In genomic region chr2:108491848-108492247, GRCh38 we compare ENCODE assay signal across 2 cellular contexts.
TF ChIP-seq lines count a peak whose summit lies in the region.

No MANE protein-coding gene starts in this region.

TF ChIP-seq in SK-N-SH, 30 proteins besides CTCF, POLR2A, EP300 and RAD21 (continued from another document):
- TF ChIP-seq, protein P1, sequence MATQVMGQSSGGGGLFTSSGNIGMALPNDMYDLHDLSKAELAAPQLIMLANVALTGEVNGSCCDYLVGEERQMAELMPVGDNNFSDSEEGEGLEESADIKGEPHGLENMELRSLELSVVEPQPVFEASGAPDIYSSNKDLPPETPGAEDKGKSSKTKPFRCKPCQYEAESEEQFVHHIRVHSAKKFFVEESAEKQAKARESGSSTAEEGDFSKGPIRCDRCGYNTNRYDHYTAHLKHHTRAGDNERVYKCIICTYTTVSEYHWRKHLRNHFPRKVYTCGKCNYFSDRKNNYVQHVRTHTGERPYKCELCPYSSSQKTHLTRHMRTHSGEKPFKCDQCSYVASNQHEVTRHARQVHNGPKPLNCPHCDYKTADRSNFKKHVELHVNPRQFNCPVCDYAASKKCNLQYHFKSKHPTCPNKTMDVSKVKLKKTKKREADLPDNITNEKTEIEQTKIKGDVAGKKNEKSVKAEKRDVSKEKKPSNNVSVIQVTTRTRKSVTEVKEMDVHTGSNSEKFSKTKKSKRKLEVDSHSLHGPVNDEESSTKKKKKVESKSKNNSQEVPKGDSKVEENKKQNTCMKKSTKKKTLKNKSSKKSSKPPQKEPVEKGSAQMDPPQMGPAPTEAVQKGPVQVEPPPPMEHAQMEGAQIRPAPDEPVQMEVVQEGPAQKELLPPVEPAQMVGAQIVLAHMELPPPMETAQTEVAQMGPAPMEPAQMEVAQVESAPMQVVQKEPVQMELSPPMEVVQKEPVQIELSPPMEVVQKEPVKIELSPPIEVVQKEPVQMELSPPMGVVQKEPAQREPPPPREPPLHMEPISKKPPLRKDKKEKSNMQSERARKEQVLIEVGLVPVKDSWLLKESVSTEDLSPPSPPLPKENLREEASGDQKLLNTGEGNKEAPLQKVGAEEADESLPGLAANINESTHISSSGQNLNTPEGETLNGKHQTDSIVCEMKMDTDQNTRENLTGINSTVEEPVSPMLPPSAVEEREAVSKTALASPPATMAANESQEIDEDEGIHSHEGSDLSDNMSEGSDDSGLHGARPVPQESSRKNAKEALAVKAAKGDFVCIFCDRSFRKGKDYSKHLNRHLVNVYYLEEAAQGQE (IDR thresholded peaks at IDR 0.05; ENCODE audit: low read depth, low read length) = no peak
- no peak for TF ChIP-seq FOSL2 (IDR thresholded peaks at IDR 0.05; ENCODE audit: borderline replicate concordance, low read depth)
TF ChIP-seq in SK-N-SH: peak in this region for 0.

TF ChIP-seq in SK-N-SH treated with all-trans-retinoic acid at 6 μM for 48 hours, 23 proteins besides CTCF, POLR2A, EP300 and RAD21 (continued from another document):
- TF ChIP-seq ZNF8 (CRISPR knock-in tag; IDR thresholded peaks at IDR 0.05) (no peak), BACH2 (CRISPR knock-in tag; IDR thresholded peaks at IDR 0.05; ENCODE audit: borderline replicate concordance) (no peak), PATZ1 (CRISPR knock-in tag; IDR thresholded peaks at IDR 0.05; ENCODE audit: borderline replicate concordance) (no peak), ARNTL (CRISPR knock-in tag; IDR thresholded peaks at IDR 0.05; ENCODE audit: borderline replicate concordance, low read depth) (no peak), ZNF565 (CRISPR knock-in tag; conservative IDR thresholded peaks at IDR 0.05; ENCODE audit: low read depth) (no peak), ZFP30 (CRISPR knock-in tag; IDR thresholded peaks at IDR 0.05) (no peak)
- TF ChIP-seq, protein P2, sequence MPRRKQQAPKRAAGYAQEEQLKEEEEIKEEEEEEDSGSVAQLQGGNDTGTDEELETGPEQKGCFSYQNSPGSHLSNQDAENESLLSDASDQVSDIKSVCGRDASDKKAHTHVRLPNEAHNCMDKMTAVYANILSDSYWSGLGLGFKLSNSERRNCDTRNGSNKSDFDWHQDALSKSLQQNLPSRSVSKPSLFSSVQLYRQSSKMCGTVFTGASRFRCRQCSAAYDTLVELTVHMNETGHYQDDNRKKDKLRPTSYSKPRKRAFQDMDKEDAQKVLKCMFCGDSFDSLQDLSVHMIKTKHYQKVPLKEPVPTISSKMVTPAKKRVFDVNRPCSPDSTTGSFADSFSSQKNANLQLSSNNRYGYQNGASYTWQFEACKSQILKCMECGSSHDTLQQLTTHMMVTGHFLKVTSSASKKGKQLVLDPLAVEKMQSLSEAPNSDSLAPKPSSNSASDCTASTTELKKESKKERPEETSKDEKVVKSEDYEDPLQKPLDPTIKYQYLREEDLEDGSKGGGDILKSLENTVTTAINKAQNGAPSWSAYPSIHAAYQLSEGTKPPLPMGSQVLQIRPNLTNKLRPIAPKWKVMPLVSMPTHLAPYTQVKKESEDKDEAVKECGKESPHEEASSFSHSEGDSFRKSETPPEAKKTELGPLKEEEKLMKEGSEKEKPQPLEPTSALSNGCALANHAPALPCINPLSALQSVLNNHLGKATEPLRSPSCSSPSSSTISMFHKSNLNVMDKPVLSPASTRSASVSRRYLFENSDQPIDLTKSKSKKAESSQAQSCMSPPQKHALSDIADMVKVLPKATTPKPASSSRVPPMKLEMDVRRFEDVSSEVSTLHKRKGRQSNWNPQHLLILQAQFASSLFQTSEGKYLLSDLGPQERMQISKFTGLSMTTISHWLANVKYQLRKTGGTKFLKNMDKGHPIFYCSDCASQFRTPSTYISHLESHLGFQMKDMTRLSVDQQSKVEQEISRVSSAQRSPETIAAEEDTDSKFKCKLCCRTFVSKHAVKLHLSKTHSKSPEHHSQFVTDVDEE (CRISPR knock-in tag; IDR thresholded peaks at IDR 0.05) = no peak
